In genomic region chrX:17697191-17697590, GRCh38 we compare ENCODE assay signal across 15 cellular contexts. TPM values are rescaled to one million over a fixed set of nuclear protein-coding genes. Genes with fewer than 3 reads are reported as not detected.
A peak's percentile ranks its signal among the peaks of the same experiment; 100 is the strongest.
DNase-seq lines count a peak whose midpoint lies in the region; ATAC-seq, FAIRE-seq and TF ChIP-seq lines count a peak whose summit lies in the region.
"Had no signal": no experiment of that assay in that cellular context is flagged by ENCODE, and none has a peak within 500 bp of the region (broad histone marks: within the 10 kb centered on the region; RNA-seq: fewer than 3 reads in every experiment).

No MANE protein-coding gene starts in this region.

- no peaks in the 10 kb centered on the region for H3K27me3 Mint-ChIP-seq in CD4-positive, alpha-beta T cell
- no peaks in the 10 kb centered on the region for H3K27me3 Mint-ChIP-seq in astrocyte (ENCODE audit: low read depth, unreplicated experiment)

- H3K36me3 ChIP-seq in astrocyte (ENCODE audit: insufficient read depth, low read length) (no peaks in the 10 kb centered on the region), Karpas-422 (ENCODE audit: insufficient read depth, low read length) (no peaks in the 10 kb centered on the region)
- H3K36me3 ChIP-seq: thyroid gland had no signal

- H3K4me1 ChIP-seq in astrocyte (ENCODE audit: insufficient read depth, low read length) (no peaks in the 10 kb centered on the region), Karpas-422 (ENCODE audit: low read length) (peaks cover 11% of the 10 kb centered on the region)
- H3K4me1 ChIP-seq: thyroid gland had no signal

- no peaks in the 10 kb centered on the region for H3K9me3 ChIP-seq in CD4-positive, alpha-beta T cell (ENCODE audit: control insufficient read depth, low read length)
- no peaks in the 10 kb centered on the region for H3K9me3 ChIP-seq in astrocyte (ENCODE audit: insufficient read depth, low read depth, low read length)
- no peaks in the 10 kb centered on the region for H3K9me3 ChIP-seq in Karpas-422 (ENCODE audit: low read length)
- H3K9me3 ChIP-seq: thyroid gland had no signal

- H3K9me3 Mint-ChIP-seq in CD4-positive, alpha-beta T cell = no peaks in the 10 kb centered on the region
- no peaks in the 10 kb centered on the region for H3K9me3 Mint-ChIP-seq in astrocyte (ENCODE audit: unreplicated experiment)
- H3K9me3 Mint-ChIP-seq: nephron progenitor cell had no signal

- DNase-seq in CD4-positive, alpha-beta T cell = no peak
- DNase-seq in HT-29 (ENCODE audit: low spot score) (peak; percentile 12), astrocyte (ENCODE audit: low read depth) (peak; percentile 10), left lobe of liver (ENCODE audit: low spot score) (no peak), T-helper 9 cell (no peak), Karpas-422 (no peak)
- no peak for DNase-seq in stimulated activated CD4-positive, alpha-beta T cell treated with anti-CD3 and anti-CD28 coated beads, Interleukin-4, amount 100 ng/mL, for 1 hour
- DNase-seq: activated CD4-positive, alpha-beta T cell treated with anti-CD3 and anti-CD28 coated beads for 4 hours; activated gamma-delta T cell treated with Interleukin-2 at 50 U/mL for 16 hours; kidney glomerular epithelial cell; nephron progenitor cell; thyroid gland had no signal

- intact Hi-C loops in CD4-positive, alpha-beta T cell (cut with DNase I, micrococcal nuclease) = loop anchor here (2.0 to 5.0 kb wide), 3 partner anchors 48 to 514 kb away; no protein-coding TSS in a partner anchor

- H3K79me2 ChIP-seq in astrocyte (ENCODE audit: insufficient read depth, low read length) = no peaks in the 10 kb centered on the region
- no peaks in the 10 kb centered on the region for H3K79me2 ChIP-seq in Karpas-422 (ENCODE audit: low read length)

- H4K20me1 ChIP-seq in astrocyte (ENCODE audit: insufficient read depth, low read length) = no peaks in the 10 kb centered on the region
- no peaks in the 10 kb centered on the region for H4K20me1 ChIP-seq in Karpas-422 (ENCODE audit: insufficient read depth, low read depth, low read length)

- ATAC-seq in CD4-positive, alpha-beta T cell (ENCODE audit: poor library complexity) = peak; percentile 34
- peak; percentile 77 for ATAC-seq in left lobe of liver
- no peak for ATAC-seq in GM18909 (IDR thresholded peaks at IDR 0.05; ENCODE audit: poor library complexity, unreplicated experiment)
- ATAC-seq: GM12878 had no signal

- H3K9ac ChIP-seq in astrocyte (ENCODE audit: low read length) (no peak overlapping the region), Karpas-422 (ENCODE audit: low read length) (no peak overlapping the region)

- no peaks in the 10 kb centered on the region for H3K27me3 ChIP-seq in CD4-positive, alpha-beta T cell (ENCODE audit: control insufficient read depth, insufficient read depth, low read length)
- H3K27me3 ChIP-seq in astrocyte (ENCODE audit: insufficient read depth, low read length) = no peaks in the 10 kb centered on the region
- no peaks in the 10 kb centered on the region for H3K27me3 ChIP-seq in Karpas-422 (ENCODE audit: low read length)
- H3K27me3 ChIP-seq: thyroid gland had no signal

- no peak overlapping the region for H3K4me2 ChIP-seq in astrocyte (ENCODE audit: low read length)
- H3K4me2 ChIP-seq in Karpas-422 (ENCODE audit: low read depth, low read length, poor library complexity, severe bottlenecking) = no peak overlapping the region

- TF ChIP-seq CTCF in CD4-positive, alpha-beta T cell (IDR thresholded peaks at IDR 0.05) = no peak
- TF ChIP-seq CTCF in astrocyte (IDR thresholded peaks at IDR 0.05; ENCODE audit: insufficient read depth, low read depth, low read length) = no peak

- CTCF ChIA-PET in CD4-positive, alpha-beta T cell (lab: Charles Lee) = interaction anchor here (0.7 to 1.1 kb wide), 2 partner anchors 116 to 163 kb away, joined by 3 to 4 read pairs; no protein-coding TSS in a partner anchor

- no peak overlapping the region for H2AFZ ChIP-seq in astrocyte (ENCODE audit: low read depth, low read length)
- no peak overlapping the region for H2AFZ ChIP-seq in Karpas-422 (ENCODE audit: low read length)

- H3K36me3 Mint-ChIP-seq in CD4-positive, alpha-beta T cell (ENCODE audit: low read depth) = no peaks in the 10 kb centered on the region
- no peaks in the 10 kb centered on the region for H3K36me3 Mint-ChIP-seq in astrocyte (ENCODE audit: low read depth, unreplicated experiment)
- H3K36me3 Mint-ChIP-seq: IgD-negative memory B cell had no signal

- H3K27ac ChIP-seq in CD4-positive, alpha-beta T cell (ENCODE audit: low read depth, low read length) = no peak overlapping the region
- H3K27ac ChIP-seq in astrocyte (ENCODE audit: low read depth, low read length) (no peak overlapping the region), Karpas-422 (ENCODE audit: low read length) (no peak overlapping the region)
- H3K27ac ChIP-seq: thyroid gland had no signal

- H3K4me3 Mint-ChIP-seq in CD4-positive, alpha-beta T cell = no peak overlapping the region
- H3K4me3 Mint-ChIP-seq in astrocyte (ENCODE audit: unreplicated experiment) = no peak overlapping the region
- H3K4me3 Mint-ChIP-seq: IgD-negative memory B cell, nephron progenitor cell had no signal

- H3K4me3 ChIP-seq in astrocyte (ENCODE audit: insufficient read depth, low read depth, low read length) (no peak overlapping the region), Karpas-422 (ENCODE audit: low read length) (no peak overlapping the region)
- H3K4me3 ChIP-seq: GM12878, thyroid gland had no signal

- peak; percentile 59 for FAIRE-seq in astrocyte (lab: Jason Lieb, UNC)
- FAIRE-seq: GM12878 had no signal

- no peak overlapping the region for H3K27ac Mint-ChIP-seq in CD4-positive, alpha-beta T cell
- H3K27ac Mint-ChIP-seq in astrocyte (ENCODE audit: unreplicated experiment) = no peak overlapping the region
- H3K27ac Mint-ChIP-seq: IgD-negative memory B cell, nephron progenitor cell had no signal

- H3K9me2 ChIP-seq in Karpas-422 (replicated peaks; ENCODE audit: insufficient read depth, low read length) = no peaks in the 10 kb centered on the region

- POLR2A ChIA-PET in CD4-positive, alpha-beta T cell (lab: Charles Lee) = no interaction called here

- no peaks in the 10 kb centered on the region for H3K4me1 Mint-ChIP-seq in CD4-positive, alpha-beta T cell (ENCODE audit: low read depth)
- no peaks in the 10 kb centered on the region for H3K4me1 Mint-ChIP-seq in astrocyte (ENCODE audit: low read depth, unreplicated experiment)
- H3K4me1 Mint-ChIP-seq: IgD-negative memory B cell had no signal

RNA-seq across cellular contexts. Expression of gene SCML1, which starts 40.1 kb away (rescaled TPM):
- 10 to 100 TPM; 59.1 to 60.3 TPM for total RNA-seq in CD4-positive, alpha-beta T cell
- 8.4 and 9.7 TPM in 2 replicates for total RNA-seq in HT-29 (2014; rRNA removed; shearing (Covaris generic))
- total RNA-seq in astrocyte (4.2 and 5.1 TPM in 2 replicates), left lobe of liver (8.6 TPM)
- total RNA-seq in Karpas-422 (2014; rRNA removed; shearing (Covaris generic); ENCODE audit: low replicate concordance) = not detected in 2 replicates

Comparison
In these comparisons a context has a peak if more than half of its experiments do, and no peak if none do; other contexts are left out.
1. DNase-seq: peak in HT-29 (single experiment) and astrocyte (single experiment); none in CD4-positive, alpha-beta T cell (0 of 10), left lobe of liver (single experiment), T-helper 9 cell (single experiment), stimulated activated CD4-positive, alpha-beta T cell treated with anti-CD3 and anti-CD28 coated beads, Interleukin-4, amount 100 ng/mL, for 1 hour (single experiment) and Karpas-422 (single experiment).